In genomic region chr10:11178606-11179221, GRCh38 we compare ENCODE assay signal across 10 cellular contexts.
A peak's percentile ranks its signal among the peaks of the same experiment; 100 is the strongest.
DNase-seq lines count a peak whose midpoint lies in the region; ATAC-seq and TF ChIP-seq lines count a peak whose summit lies in the region.
"Had no signal": no experiment of that assay in that cellular context is flagged by ENCODE, and none has a peak within 500 bp of the region (broad histone marks: within the 10 kb centered on the region; RNA-seq: fewer than 3 reads in every experiment).

No MANE protein-coding gene starts in this region.

- TF ChIP-seq CTCF in GM13976 (IDR thresholded peaks at IDR 0.05; ENCODE audit: borderline replicate concordance, control extremely low read depth, extremely low read depth, insufficient read depth, missing control alignments), result no peak
- no peak for TF ChIP-seq CTCF in heart left ventricle (IDR thresholded peaks at IDR 0.05)

- no peaks in the 10 kb centered on the region for H3K27me3 Mint-ChIP-seq in activated T-cell treated with anti-CD3 and anti-CD28 coated beads, Interleukin-2, amount 50 U/mL, for 4 hours (ENCODE audit: low read depth)

- ATAC-seq in HG02623 (IDR thresholded peaks at IDR 0.05; ENCODE audit: unreplicated experiment), result peak; percentile 78
- peak; percentile 83 to 86 for ATAC-seq in activated T-cell treated with anti-CD3 and anti-CD28 coated beads, Interleukin-2, amount 50 U/mL, for 4 hours
- ATAC-seq in heart left ventricle, result peak; percentile 20 to 81 (median 78)

- peak overlapping the region in 1 of 12 donors; percentile 45 for H3K4me3 ChIP-seq in heart left ventricle
- H3K4me3 ChIP-seq: SK-N-MC, thyroid gland had no signal

- in situ Hi-C loops in GM13976 (cut with MboI; ENCODE audit: low sequenced_read_pairs, unreplicated experiment), result loop anchor here (10.0 kb wide), 1 partner anchor 86 kb away; no protein-coding TSS in a partner anchor

- no peaks in the 10 kb centered on the region for H3K9me3 Mint-ChIP-seq in activated T-cell treated with anti-CD3 and anti-CD28 coated beads, Interleukin-2, amount 50 U/mL, for 4 hours

- no peaks in the 10 kb centered on the region for H3K27me3 ChIP-seq in heart left ventricle
- H3K27me3 ChIP-seq: thyroid gland had no signal

- H3K27ac ChIP-seq in heart left ventricle, result peak overlapping the region in 11 of 12 donors; percentile 26 to 98 (median 62)
- H3K27ac ChIP-seq: SK-N-MC, thyroid gland had no signal

- DNase-seq in GM13976 (ENCODE audit: low spot score) (peak; percentile 76), NK-92 (lab: John Stamatoyannopoulos, UW; ENCODE audit: unreplicated experiment) (peak; percentile 32), heart left ventricle (peak; percentile 58 to 70 (median 62)), NCI-H128 (lab: John Stamatoyannopoulos, UW; ENCODE audit: unreplicated experiment) (no peak), posterior vena cava (ENCODE audit: low spot score) (no peak)
- peak; percentile 76 for DNase-seq in activated T-cell treated with anti-CD3 and anti-CD28 coated beads, Interleukin-2, amount 50 U/mL, for 4 hours
- peak in 2 of 3 experiments; percentile 65 to 70 for DNase-seq in stimulated activated CD4-positive, alpha-beta T cell treated with anti-CD3 and anti-CD28 coated beads, TNF-alpha, amount 100 ng/mL, for 4 hours (ENCODE audit: low read depth in 3 of 3)

- no peaks in the 10 kb centered on the region for H3K9me3 ChIP-seq in heart left ventricle
- H3K9me3 ChIP-seq: thyroid gland had no signal

- no peak for TF ChIP-seq POLR2A in heart left ventricle (IDR thresholded peaks at IDR 0.05)

- H3K36me3 ChIP-seq in heart left ventricle, result peaks cover 0 to 25% (median 10%) of the 10 kb centered on the region in 9 donors
- H3K36me3 ChIP-seq: thyroid gland had no signal

- peak overlapping the region; percentile 83 for H3K4me3 Mint-ChIP-seq in activated T-cell treated with anti-CD3 and anti-CD28 coated beads, Interleukin-2, amount 50 U/mL, for 4 hours

- peaks cover 61% of the 10 kb centered on the region for H3K36me3 Mint-ChIP-seq in activated T-cell treated with anti-CD3 and anti-CD28 coated beads, Interleukin-2, amount 50 U/mL, for 4 hours (ENCODE audit: insufficient read depth)

- H3K4me1 Mint-ChIP-seq in activated T-cell treated with anti-CD3 and anti-CD28 coated beads, Interleukin-2, amount 50 U/mL, for 4 hours (ENCODE audit: low read depth), result peaks cover 97% of the 10 kb centered on the region

- H3K4me1 ChIP-seq in heart left ventricle, result peaks cover 0 to 99% (median 56%) of the 10 kb centered on the region in 12 donors

- 39 to 56% (median 51%) methylated on average over 10 of the region's 10 CpGs for WGBS in heart left ventricle, 4 donors

- intact Hi-C loops in heart left ventricle (cut with DNase I) (loop anchor here in 4 of 10 donors (5.0 to 10.0 kb wide), 2 partner anchors 86 to 89 kb away; no protein-coding TSS in a partner anchor), posterior vena cava (cut with DNase I) (no loop called here)

Comparison
In these comparisons a context has a peak if more than half of its experiments do, and no peak if none do; other contexts are left out.
1. DNase-seq: peak in GM13976 (single experiment), NK-92 (single experiment), activated T-cell treated with anti-CD3 and anti-CD28 coated beads, Interleukin-2, amount 50 U/mL, for 4 hours (single experiment), heart left ventricle (5 of 5) and stimulated activated CD4-positive, alpha-beta T cell treated with anti-CD3 and anti-CD28 coated beads, TNF-alpha, amount 100 ng/mL, for 4 hours (2 of 3); none in NCI-H128 (single experiment) and posterior vena cava (single experiment).
2. Peak in every context shown above with its lines, with median percentiles within 50 percentile points of each other: ATAC-seq.